ENCODE assay signal across 25 cellular contexts in genomic region chr18:51637881-51638280, GRCh38.
"Had no signal": no experiment of that assay in that cellular context is flagged by ENCODE, and none has a peak within 500 bp of the region (broad histone marks: within the 10 kb centered on the region; RNA-seq: fewer than 3 reads in every experiment).

No MANE protein-coding gene starts in this region.

- H3K27ac Mint-ChIP-seq: dendritic cell treated with granulocyte-macrophage colony-stimulating factor and Interleukin-4, amounts not matched to agents 40 ng/mL and 50 ng/mL, for 4 days; effector memory CD8-positive, alpha-beta T cell; endodermal cell had no signal

- H3K4me3 ChIP-seq: colonic mucosa, coronary artery, dorsolateral prefrontal cortex, esophagus muscularis mucosa, esophagus squamous epithelium, gastrocnemius medialis, gastroesophageal sphincter, heart left ventricle, heart right ventricle had no signal

- H3K27me3 ChIP-seq: colonic mucosa, dorsolateral prefrontal cortex, esophagus muscularis mucosa, esophagus squamous epithelium, foreskin keratinocyte, gastrocnemius medialis, gastroesophageal sphincter had no signal

- DNase-seq: colonic mucosa; cortex of kidney; dermis blood vessel endothelial cell; dorsolateral prefrontal cortex; effector CD4-positive, alpha-beta T cell; effector CD8-positive, alpha-beta T cell; effector memory CD4-positive, alpha-beta T cell; effector memory CD8-positive, alpha-beta T cell; endodermal cell; erythroblast; esophagus squamous epithelium; foreskin fibroblast; foreskin keratinocyte; foreskin melanocyte; gastrocnemius medialis; glutamatergic neuron; head of caudate nucleus; heart left ventricle; heart right ventricle had no signal

- H3K36me3 ChIP-seq: colonic mucosa, esophagus muscularis mucosa, esophagus squamous epithelium, gastrocnemius medialis, gastroesophageal sphincter, heart left ventricle, heart right ventricle had no signal

- H3K4me1 ChIP-seq: colonic mucosa, esophagus muscularis mucosa, esophagus squamous epithelium, foreskin keratinocyte, gastrocnemius medialis, gastroesophageal sphincter, heart left ventricle, heart right ventricle had no signal

- H3K27me3 Mint-ChIP-seq: dendritic cell treated with granulocyte-macrophage colony-stimulating factor and Interleukin-4, amounts not matched to agents 40 ng/mL and 50 ng/mL, for 4 days had no signal

- H3K27ac ChIP-seq: colonic mucosa, coronary artery, dorsolateral prefrontal cortex, epithelial cell of prostate, esophagus muscularis mucosa, esophagus squamous epithelium, foreskin keratinocyte, gastrocnemius medialis, gastroesophageal sphincter, heart left ventricle, heart right ventricle had no signal

- H3K9me3 ChIP-seq: colonic mucosa, esophagus muscularis mucosa, esophagus squamous epithelium, gastrocnemius medialis, gastroesophageal sphincter had no signal

- ATAC-seq: effector memory CD8-positive, alpha-beta T cell; esophagus mucosa; foreskin keratinocyte; gastrocnemius medialis; gastroesophageal sphincter; heart left ventricle; heart right ventricle had no signal

- H3K4me3 Mint-ChIP-seq: dendritic cell treated with granulocyte-macrophage colony-stimulating factor and Interleukin-4, amounts not matched to agents 40 ng/mL and 50 ng/mL, for 4 days; effector memory CD8-positive, alpha-beta T cell; endodermal cell had no signal
